Comparison of ENCODE assay signal across 27 cellular contexts in genomic region chr5:1665231-1665630, GRCh38.
DNase-seq lines count a peak whose midpoint lies in the region; ATAC-seq and TF ChIP-seq lines count a peak whose summit lies in the region.
"Had no signal": no experiment of that assay in that cellular context is flagged by ENCODE, and none has a peak within 500 bp of the region (broad histone marks: within the 10 kb centered on the region; RNA-seq: fewer than 3 reads in every experiment).

No MANE protein-coding gene starts in this region.

- H3K4me3 ChIP-seq in heart left ventricle (no peak overlapping the region), coronary artery (no peak overlapping the region)
- H3K4me3 ChIP-seq: BLaER1, SJSA1 had no signal

- peaks cover 18 to 66% (median 34%) of the 10 kb centered on the region in 9 donors for H3K27me3 ChIP-seq in heart left ventricle

- 66 to 76% (median 73%) methylated on average over 6 of the region's 6 CpGs for WGBS in heart left ventricle, 4 donors

- TF ChIP-seq CTCF in heart left ventricle (IDR thresholded peaks at IDR 0.05) (no peak), coronary artery (IDR thresholded peaks at IDR 0.05) (no peak), natural killer cell (IDR thresholded peaks at IDR 0.05) (no peak)

- H3K36me3 Mint-ChIP-seq in natural killer cell, result no peaks in the 10 kb centered on the region
- peaks cover 4% of the 10 kb centered on the region for H3K36me3 Mint-ChIP-seq in effector memory CD8-positive, alpha-beta T cell (ENCODE audit: insufficient read depth)
- H3K36me3 Mint-ChIP-seq: activated CD4-positive, alpha-beta memory T cell treated with anti-CD3 and anti-CD28 coated beads for 36 hours had no signal

- H3K4me3 Mint-ChIP-seq in natural killer cell, result peak overlapping the region; percentile 18
- H3K4me3 Mint-ChIP-seq in effector memory CD8-positive, alpha-beta T cell, result no peak overlapping the region
- H3K4me3 Mint-ChIP-seq: activated CD4-positive, alpha-beta memory T cell treated with anti-CD3 and anti-CD28 coated beads for 36 hours; stimulated activated naive CD8-positive, alpha-beta T cell treated with anti-CD3 and anti-CD28 coated beads, Interleukin-15, Interleukin-2, amounts not matched to agents 100 ng/mL and 50 ng/mL, for 24 hours had no signal

- H3K4me1 ChIP-seq in heart left ventricle, result peaks cover 0 to 14% (median 1%) of the 10 kb centered on the region in 12 donors
- H3K4me1 ChIP-seq: SJSA1 had no signal

- no peak overlapping the region for H3K27ac Mint-ChIP-seq in natural killer cell
- no peak overlapping the region for H3K27ac Mint-ChIP-seq in effector memory CD8-positive, alpha-beta T cell
- H3K27ac Mint-ChIP-seq: activated CD4-positive, alpha-beta memory T cell treated with anti-CD3 and anti-CD28 coated beads for 36 hours; stimulated activated naive CD8-positive, alpha-beta T cell treated with anti-CD3 and anti-CD28 coated beads, Interleukin-15, Interleukin-2, amounts not matched to agents 100 ng/mL and 50 ng/mL, for 24 hours had no signal

- DNase-seq in Right ventricle myocardium superior, result peak; percentile 6
- no peak for DNase-seq in heart left ventricle
- peak; percentile 65 for DNase-seq in coronary artery (ENCODE audit: low spot score)
- no peak for DNase-seq in natural killer cell
- no peak for DNase-seq in effector memory CD8-positive, alpha-beta T cell
- DNase-seq in AG08395 (ENCODE audit: low spot score), result no peak
- no peak for DNase-seq in activated effector memory CD4-positive, alpha-beta T cell treated with Interleukin-2 at 50 U/mL for 16 hours
- DNase-seq: ACHN; activated CD4-positive, alpha-beta memory T cell treated with anti-CD3 and anti-CD28 coated beads for 36 hours; activated gamma-delta T cell; activated T-cell treated with anti-CD3 and anti-CD28 coated beads for 4 hours; DMS153; effector CD8-positive, alpha-beta T cell; erythroblast; MM.1S; NCI-H1417; NCI-H2081 treated with DMSO at 0.1 percent for 48 hours; NCI-H345; NCI-H748 treated with DMSO at 0.1 percent for 48 hours; T-helper 1 cell had no signal

- peaks cover 0 to 8% (median 0%) of the 10 kb centered on the region in 12 donors for H3K9me3 ChIP-seq in heart left ventricle
- H3K9me3 ChIP-seq: neutrophil, SJSA1 had no signal

- no peak overlapping the region for H3K27ac ChIP-seq in heart left ventricle
- no peak overlapping the region for H3K27ac ChIP-seq in coronary artery
- H3K27ac ChIP-seq: BLaER1, KMS-11, neutrophil, SJSA1 had no signal

- intact Hi-C loops in Right ventricle myocardium superior (cut with DNase I), result no loop called here
- intact Hi-C loops in heart left ventricle (cut with DNase I), result loop anchor here in 1 of 10 donors (5.0 kb wide), 1 partner anchor 372 kb away; no protein-coding TSS in a partner anchor
- intact Hi-C loops in natural killer cell (cut with micrococcal nuclease), result no loop called here

- H3K36me3 ChIP-seq in heart left ventricle, result no peaks in the 10 kb centered on the region
- H3K36me3 ChIP-seq: BLaER1, neutrophil, SJSA1 had no signal

- peaks cover 0 to 4% of the 10 kb centered on the region in 2 donors for H3K4me1 Mint-ChIP-seq in natural killer cell
- H3K4me1 Mint-ChIP-seq in effector memory CD8-positive, alpha-beta T cell (ENCODE audit: low read depth in 2 of 2), result peaks cover 5 to 9% of the 10 kb centered on the region in 2 donors

- peaks cover 39 to 48% of the 10 kb centered on the region in 2 donors for H3K27me3 Mint-ChIP-seq in natural killer cell (ENCODE audit: low read depth in 2 of 2)
- peaks cover 68 to 86% of the 10 kb centered on the region in 2 donors for H3K27me3 Mint-ChIP-seq in effector memory CD8-positive, alpha-beta T cell

- H3K9me3 Mint-ChIP-seq in natural killer cell, result no peaks in the 10 kb centered on the region
- no peaks in the 10 kb centered on the region for H3K9me3 Mint-ChIP-seq in effector memory CD8-positive, alpha-beta T cell
- H3K9me3 Mint-ChIP-seq: activated CD4-positive, alpha-beta memory T cell treated with anti-CD3 and anti-CD28 coated beads for 36 hours; stimulated activated naive CD8-positive, alpha-beta T cell treated with anti-CD3 and anti-CD28 coated beads, Interleukin-15, Interleukin-2, amounts not matched to agents 100 ng/mL and 50 ng/mL, for 24 hours had no signal

- ATAC-seq in Right ventricle myocardium superior (ENCODE audit: poor library complexity) (no peak), heart left ventricle (no peak), natural killer cell (no peak), GM21381 (IDR thresholded peaks at IDR 0.05; ENCODE audit: unreplicated experiment) (no peak)
- ATAC-seq in effector memory CD8-positive, alpha-beta T cell (replicated peaks), result no peak
- ATAC-seq: activated CD4-positive, CD25-positive, alpha-beta regulatory T cell treated with anti-CD3 and anti-CD28 coated beads, Interleukin-2, amount 50 U/mL, for 24 hours had no signal

- no peak for TF ChIP-seq POLR2A in heart left ventricle (IDR thresholded peaks at IDR 0.05)

Comparison
In these comparisons a context has a peak if more than half of its experiments do, and no peak if none do; other contexts are left out.
1. DNase-seq: peak in Right ventricle myocardium superior (single experiment) and coronary artery (single experiment); none in heart left ventricle (0 of 5), natural killer cell (single experiment), effector memory CD8-positive, alpha-beta T cell (0 of 3), AG08395 (single experiment) and activated effector memory CD4-positive, alpha-beta T cell treated with Interleukin-2 at 50 U/mL for 16 hours (single experiment).